1 cellular context compared by ENCODE assay signal in genomic region chr20:50367104-50367674, GRCh38.
A peak's percentile ranks its signal among the peaks of the same experiment; 100 is the strongest.
TF ChIP-seq lines count a peak whose summit lies in the region.

No MANE protein-coding gene starts in this region.

TF ChIP-seq in HepG2, 621 proteins besides CTCF, POLR2A, EP300 and RAD21 (continued from another document and continues in another):
- no peak for TF ChIP-seq ZNF850 (CRISPR knock-in tag; conservative IDR thresholded peaks at IDR 0.05)
- peak; percentile 28; the same call in 1 of the 2 replicates for TF ChIP-seq ZMYM3 (CRISPR knock-in tag; IDR thresholded peaks at IDR 0.05)
- no peak for TF ChIP-seq ATF5 (CRISPR knock-in tag; IDR thresholded peaks at IDR 0.05; ENCODE audit: low read depth)
- no peak for TF ChIP-seq ZNF24 (IDR thresholded peaks at IDR 0.05)
- TF ChIP-seq ZNF451 (CRISPR knock-in tag; IDR thresholded peaks at IDR 0.05), result no peak
- TF ChIP-seq REL (CRISPR knock-in tag; conservative IDR thresholded peaks at IDR 0.05), result no peak; the same call in 1 of the 2 replicates
- no peak for TF ChIP-seq HOXA5 (CRISPR knock-in tag; IDR thresholded peaks at IDR 0.05)
- no peak for TF ChIP-seq AFF4 (CRISPR knock-in tag; IDR thresholded peaks at IDR 0.05)
- no peak for TF ChIP-seq RARG (CRISPR knock-in tag; IDR thresholded peaks at IDR 0.05; ENCODE audit: low read depth)
- no peak for TF ChIP-seq ZBTB21 (CRISPR knock-in tag; IDR thresholded peaks at IDR 0.05)
- TF ChIP-seq LCORL (IDR thresholded peaks at IDR 0.05), result no peak
- no peak for TF ChIP-seq LCORL (CRISPR knock-in tag; IDR thresholded peaks at IDR 0.05)
- TF ChIP-seq ZNF30 (CRISPR knock-in tag; IDR thresholded peaks at IDR 0.05), result no peak
- TF ChIP-seq, protein P1, sequence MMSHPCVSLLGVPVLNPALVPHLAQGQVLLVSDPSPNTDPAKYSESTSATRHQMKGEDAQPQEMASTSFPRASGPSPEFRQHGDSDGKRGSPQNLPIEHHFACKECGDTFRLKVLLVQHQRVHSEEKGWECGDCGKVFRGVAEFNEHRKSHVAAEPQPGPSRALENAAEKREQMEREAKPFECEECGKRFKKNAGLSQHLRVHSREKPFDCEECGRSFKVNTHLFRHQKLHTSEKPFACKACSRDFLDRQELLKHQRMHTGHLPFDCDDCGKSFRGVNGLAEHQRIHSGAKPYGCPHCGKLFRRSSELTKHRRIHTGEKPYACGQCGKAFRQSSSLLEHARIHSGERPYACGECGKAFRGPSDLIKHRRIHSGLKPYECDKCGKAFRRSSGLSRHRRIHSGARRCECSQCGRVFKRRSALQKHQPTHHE (CRISPR knock-in tag; IDR thresholded peaks at IDR 0.05; ENCODE audit: borderline replicate concordance), result 0 out of 2 replicates have a peak, but pooled peaks have one; percentile 26
- TF ChIP-seq ZNF784 (CRISPR knock-in tag; IDR thresholded peaks at IDR 0.05; ENCODE audit: borderline replicate concordance), result no peak
- no peak for TF ChIP-seq NONO (IDR thresholded peaks at IDR 0.05)
- TF ChIP-seq NONO (CRISPR knock-in tag; conservative IDR thresholded peaks at IDR 0.05), result no peak
- no peak for TF ChIP-seq ZFP62 (CRISPR knock-in tag; IDR thresholded peaks at IDR 0.05)
- no peak for TF ChIP-seq PHB2 (IDR thresholded peaks at IDR 0.05; ENCODE audit: partially characterized antibody)
- TF ChIP-seq KDM5A (IDR thresholded peaks at IDR 0.05; ENCODE audit: borderline replicate concordance, low read length), result no peak
- no peak for TF ChIP-seq KLF13 (CRISPR knock-in tag; IDR thresholded peaks at IDR 0.05)
- TF ChIP-seq SMYD3 (CRISPR knock-in tag; IDR thresholded peaks at IDR 0.05), result peak; percentile 59; the same call in 1 of the 2 replicates
- no peak for TF ChIP-seq IKZF4 (CRISPR knock-in tag; IDR thresholded peaks at IDR 0.05; ENCODE audit: borderline replicate concordance, low read depth, not compliant biosample characterization)
- TF ChIP-seq NCOR1 (IDR thresholded peaks at IDR 0.05; ENCODE audit: borderline replicate concordance, low read length), result no peak
- TF ChIP-seq ZNF672 (CRISPR knock-in tag; IDR thresholded peaks at IDR 0.05), result no peak
- TF ChIP-seq, protein P2, sequence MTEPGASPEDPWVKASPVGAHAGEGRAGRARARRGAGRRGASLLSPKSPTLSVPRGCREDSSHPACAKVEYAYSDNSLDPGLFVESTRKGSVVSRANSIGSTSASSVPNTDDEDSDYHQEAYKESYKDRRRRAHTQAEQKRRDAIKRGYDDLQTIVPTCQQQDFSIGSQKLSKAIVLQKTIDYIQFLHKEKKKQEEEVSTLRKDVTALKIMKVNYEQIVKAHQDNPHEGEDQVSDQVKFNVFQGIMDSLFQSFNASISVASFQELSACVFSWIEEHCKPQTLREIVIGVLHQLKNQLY (CRISPR knock-in tag; IDR thresholded peaks at IDR 0.05), result no peak
- TF ChIP-seq CHD4 (IDR thresholded peaks at IDR 0.05; ENCODE audit: borderline replicate concordance, low read length), result peak; percentile 82; the same call in 1 of the 2 replicates
- TF ChIP-seq ZNF607 (CRISPR knock-in tag; IDR thresholded peaks at IDR 0.05; ENCODE audit: borderline replicate concordance), result no peak
- TF ChIP-seq ZNF44 (CRISPR knock-in tag; IDR thresholded peaks at IDR 0.05), result no peak
- no peak for TF ChIP-seq FOSL1 (CRISPR knock-in tag; IDR thresholded peaks at IDR 0.05; ENCODE audit: borderline replicate concordance)
- no peak for TF ChIP-seq ZNF143 (CRISPR knock-in tag; IDR thresholded peaks at IDR 0.05)
- 0 out of 2 replicates have a peak, but pooled peaks have one; percentile 4 for TF ChIP-seq SP140L (CRISPR knock-in tag; IDR thresholded peaks at IDR 0.05; ENCODE audit: borderline replicate concordance)
- no peak for TF ChIP-seq TEAD3 (CRISPR knock-in tag; optimal IDR thresholded peaks at IDR 0.05; ENCODE audit: borderline replicate concordance)
- TF ChIP-seq, protein P3, sequence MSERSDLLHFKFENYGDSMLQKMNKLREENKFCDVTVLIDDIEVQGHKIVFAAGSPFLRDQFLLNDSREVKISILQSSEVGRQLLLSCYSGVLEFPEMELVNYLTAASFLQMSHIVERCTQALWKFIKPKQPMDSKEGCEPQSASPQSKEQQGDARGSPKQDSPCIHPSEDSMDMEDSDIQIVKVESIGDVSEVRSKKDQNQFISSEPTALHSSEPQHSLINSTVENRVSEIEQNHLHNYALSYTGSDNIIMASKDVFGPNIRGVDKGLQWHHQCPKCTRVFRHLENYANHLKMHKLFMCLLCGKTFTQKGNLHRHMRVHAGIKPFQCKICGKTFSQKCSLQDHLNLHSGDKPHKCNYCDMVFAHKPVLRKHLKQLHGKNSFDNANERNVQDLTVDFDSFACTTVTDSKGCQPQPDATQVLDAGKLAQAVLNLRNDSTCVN (CRISPR knock-in tag; IDR thresholded peaks at IDR 0.05; ENCODE audit: borderline replicate concordance), result no peak
- TF ChIP-seq SKIL (CRISPR knock-in tag; IDR thresholded peaks at IDR 0.05; ENCODE audit: borderline replicate concordance), result no peak
- TF ChIP-seq, protein P4, sequence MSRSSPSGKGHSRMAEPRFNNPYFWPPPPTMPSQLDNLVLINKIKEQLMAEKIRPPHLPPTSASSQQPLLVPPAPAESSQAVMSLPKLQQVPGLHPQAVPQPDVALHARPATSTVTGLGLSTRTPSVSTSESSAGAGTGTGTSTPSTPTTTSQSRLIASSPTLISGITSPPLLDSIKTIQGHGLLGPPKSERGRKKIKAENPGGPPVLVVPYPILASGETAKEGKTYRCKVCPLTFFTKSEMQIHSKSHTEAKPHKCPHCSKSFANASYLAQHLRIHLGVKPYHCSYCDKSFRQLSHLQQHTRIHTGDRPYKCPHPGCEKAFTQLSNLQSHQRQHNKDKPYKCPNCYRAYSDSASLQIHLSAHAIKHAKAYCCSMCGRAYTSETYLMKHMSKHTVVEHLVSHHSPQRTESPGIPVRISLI (CRISPR knock-in tag; IDR thresholded peaks at IDR 0.05; ENCODE audit: borderline replicate concordance), result no peak
- TF ChIP-seq CENPT (CRISPR knock-in tag; IDR thresholded peaks at IDR 0.05; ENCODE audit: low read depth), result no peak
- TF ChIP-seq, protein P5, sequence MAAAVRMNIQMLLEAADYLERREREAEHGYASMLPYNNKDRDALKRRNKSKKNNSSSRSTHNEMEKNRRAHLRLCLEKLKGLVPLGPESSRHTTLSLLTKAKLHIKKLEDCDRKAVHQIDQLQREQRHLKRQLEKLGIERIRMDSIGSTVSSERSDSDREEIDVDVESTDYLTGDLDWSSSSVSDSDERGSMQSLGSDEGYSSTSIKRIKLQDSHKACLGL (CRISPR knock-in tag; IDR thresholded peaks at IDR 0.05), result no peak
- TF ChIP-seq, protein P6, sequence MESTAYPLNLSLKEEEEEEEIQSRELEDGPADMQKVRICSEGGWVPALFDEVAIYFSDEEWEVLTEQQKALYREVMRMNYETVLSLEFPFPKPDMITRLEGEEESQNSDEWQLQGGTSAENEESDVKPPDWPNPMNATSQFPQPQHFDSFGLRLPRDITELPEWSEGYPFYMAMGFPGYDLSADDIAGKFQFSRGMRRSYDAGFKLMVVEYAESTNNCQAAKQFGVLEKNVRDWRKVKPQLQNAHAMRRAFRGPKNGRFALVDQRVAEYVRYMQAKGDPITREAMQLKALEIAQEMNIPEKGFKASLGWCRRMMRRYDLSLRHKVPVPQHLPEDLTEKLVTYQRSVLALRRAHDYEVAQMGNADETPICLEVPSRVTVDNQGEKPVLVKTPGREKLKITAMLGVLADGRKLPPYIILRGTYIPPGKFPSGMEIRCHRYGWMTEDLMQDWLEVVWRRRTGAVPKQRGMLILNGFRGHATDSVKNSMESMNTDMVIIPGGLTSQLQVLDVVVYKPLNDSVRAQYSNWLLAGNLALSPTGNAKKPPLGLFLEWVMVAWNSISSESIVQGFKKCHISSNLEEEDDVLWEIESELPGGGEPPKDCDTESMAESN (CRISPR knock-in tag; conservative IDR thresholded peaks at IDR 0.05), result no peak
- TF ChIP-seq HIC2 (CRISPR knock-in tag; IDR thresholded peaks at IDR 0.05; ENCODE audit: low read depth), result no peak
- no peak for TF ChIP-seq GPN1 (CRISPR knock-in tag; IDR thresholded peaks at IDR 0.05; ENCODE audit: borderline replicate concordance)
- TF ChIP-seq ZSCAN31 (CRISPR knock-in tag; IDR thresholded peaks at IDR 0.05; ENCODE audit: low read depth), result peak; percentile 66; the same call in 1 of the 2 replicates
